In the genomic region with DNA sequence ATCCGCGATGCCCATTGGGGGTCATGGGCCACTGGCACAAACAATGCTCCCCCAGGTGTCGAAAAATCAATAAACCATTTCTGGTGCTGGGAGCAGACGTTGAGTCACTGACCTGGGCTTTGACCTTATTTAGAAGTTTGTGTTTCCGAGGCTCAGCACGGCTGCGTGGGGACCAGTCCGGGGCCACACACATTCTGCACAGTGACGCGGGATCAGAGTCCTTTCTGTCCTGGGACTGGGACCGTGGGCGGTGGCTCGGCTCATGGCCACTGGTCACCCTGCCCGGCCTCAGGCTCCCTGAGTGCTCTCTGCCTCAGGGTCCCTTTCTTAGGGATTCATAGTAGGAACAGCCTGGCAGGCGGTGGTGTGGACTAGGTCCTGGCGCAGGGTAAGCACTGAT, we compare ENCODE assay signal across 16 cellular contexts.
A peak's percentile ranks its signal among the peaks of the same experiment; 100 is the strongest.
DNase-seq lines count a peak whose midpoint lies in the region; ATAC-seq and TF ChIP-seq lines count a peak whose summit lies in the region.
"Had no signal": no experiment of that assay in that cellular context is flagged by ENCODE, and none has a peak within 500 bp of the region (broad histone marks: within the 10 kb centered on the region; RNA-seq: fewer than 3 reads in every experiment).

No MANE protein-coding gene starts in this region.

- H4K8ac ChIP-seq in mesendoderm (ENCODE audit: low read depth, low read length): no peak overlapping the region

- ATAC-seq in heart left ventricle: no peak
- ATAC-seq in left ventricle myocardium superior: no peak
- no peak for ATAC-seq in lower lobe of right lung
- no peak for ATAC-seq in HG03135 (IDR thresholded peaks at IDR 0.05; ENCODE audit: unreplicated experiment)

- H3K18ac ChIP-seq in mesendoderm (ENCODE audit: low read length): no peak overlapping the region

- H3K36me3 ChIP-seq in heart left ventricle (no peaks in the 10 kb centered on the region), lower lobe of right lung (no peaks in the 10 kb centered on the region), mesendoderm (ENCODE audit: control insufficient read depth, insufficient read depth, low read length) (no peaks in the 10 kb centered on the region)
- H3K36me3 ChIP-seq: BLaER1 had no signal

- no peak overlapping the region for H3K4me3 ChIP-seq in heart left ventricle
- no peak overlapping the region for H3K4me3 ChIP-seq in lower lobe of right lung
- H3K4me3 ChIP-seq in mesendoderm (ENCODE audit: low read length): no peak overlapping the region
- H3K4me3 ChIP-seq: BLaER1, GM23248 had no signal

- H3K36me3 Mint-ChIP-seq in progenitor cell of endocrine pancreas (ENCODE audit: insufficient read depth): no peaks in the 10 kb centered on the region
- H3K36me3 Mint-ChIP-seq: CD14-positive monocyte; CD4-positive, alpha-beta memory T cell had no signal

- no peaks in the 10 kb centered on the region for H3K79me1 ChIP-seq in mesendoderm (ENCODE audit: low read length)

- H3K27me3 Mint-ChIP-seq in progenitor cell of endocrine pancreas: peaks cover 15% of the 10 kb centered on the region

- H3K4me2 ChIP-seq in mesendoderm (ENCODE audit: low read length): no peak overlapping the region
- H3K4me2 ChIP-seq: BLaER1 had no signal

- peak in 3 of 5 donors; percentile 8 to 37 (median 14) for DNase-seq in heart left ventricle
- DNase-seq in left ventricle myocardium superior: no peak
- peak; percentile 24 for DNase-seq in lower lobe of right lung
- DNase-seq in progenitor cell of endocrine pancreas (ENCODE audit: low spot score, unreplicated experiment): no peak
- no peak for DNase-seq in HK-2 (ENCODE audit: unreplicated experiment)
- DNase-seq in mesendoderm: no peak
- DNase-seq: 8988T; CD4-positive, alpha-beta memory T cell; DMS153; DMS79; GDM1; GM23248; HCEC 1CT had no signal

- no peak overlapping the region for H3K27ac ChIP-seq in heart left ventricle
- H3K27ac ChIP-seq in lower lobe of right lung: no peak overlapping the region
- H3K27ac ChIP-seq in mesendoderm (ENCODE audit: low read depth, low read length): no peak overlapping the region
- H3K27ac ChIP-seq: BLaER1, GM23248 had no signal

- intact Hi-C loops in heart left ventricle (cut with DNase I): no loop called here
- intact Hi-C loops in left ventricle myocardium superior (cut with micrococcal nuclease): no loop called here
- intact Hi-C loops in lower lobe of right lung (cut with DNase I): no loop called here

- H3K4me1 ChIP-seq in heart left ventricle (no peaks in the 10 kb centered on the region), lower lobe of right lung (peaks cover under 1% of the 10 kb centered on the region), mesendoderm (ENCODE audit: control insufficient read depth, low read depth, low read length) (no peaks in the 10 kb centered on the region)

- H3K9me3 ChIP-seq in heart left ventricle (no peaks in the 10 kb centered on the region), lower lobe of right lung (no peaks in the 10 kb centered on the region)
- H3K9me3 ChIP-seq: BLaER1 had no signal

- H3K23ac ChIP-seq in mesendoderm (ENCODE audit: low read length): no peak overlapping the region

- H2BK120ac ChIP-seq in mesendoderm (ENCODE audit: low read depth, low read length): no peak overlapping the region

- H2AK5ac ChIP-seq in mesendoderm (ENCODE audit: low read length): no peak overlapping the region

- no peak overlapping the region for H3K4ac ChIP-seq in mesendoderm (ENCODE audit: low read depth, low read length)

- H2BK15ac ChIP-seq in mesendoderm (replicated peaks; ENCODE audit: low read depth): no peak overlapping the region

- H3K4me1 Mint-ChIP-seq in progenitor cell of endocrine pancreas (ENCODE audit: low read depth): peaks cover 7% of the 10 kb centered on the region
- H3K4me1 Mint-ChIP-seq: CD14-positive monocyte had no signal

- no peak overlapping the region for H2BK5ac ChIP-seq in mesendoderm (ENCODE audit: low read length)

- no peak for TF ChIP-seq CTCF in heart left ventricle (IDR thresholded peaks at IDR 0.05)
- no peak for TF ChIP-seq CTCF in lower lobe of right lung (IDR thresholded peaks at IDR 0.05)
- no peak for TF ChIP-seq CTCF in progenitor cell of endocrine pancreas (IDR thresholded peaks at IDR 0.05; ENCODE audit: unreplicated experiment)

- 79 to 88% (median 85%) methylated on average over 13 to 16 of the region's 16 CpGs for WGBS in heart left ventricle, 4 donors
- no CpG with 5 or more reads among the region's 16 CpGs for WGBS in mesendoderm (ENCODE audit: extremely low coverage, insufficient coverage, low lambda C conversion rate)

- H3K56ac ChIP-seq in mesendoderm (ENCODE audit: low read length): no peak overlapping the region

- peak overlapping the region; percentile 49 for H3K27ac Mint-ChIP-seq in progenitor cell of endocrine pancreas
- H3K27ac Mint-ChIP-seq: CD14-positive monocyte; CD4-positive, alpha-beta memory T cell had no signal

- no peak overlapping the region for H3K9ac ChIP-seq in mesendoderm (ENCODE audit: low read length)
- H3K9ac ChIP-seq: BLaER1, GM23248 had no signal

- TF ChIP-seq POLR2A in heart left ventricle (IDR thresholded peaks at IDR 0.05): no peak

- no peak overlapping the region for H3K4me3 Mint-ChIP-seq in progenitor cell of endocrine pancreas (ENCODE audit: low read depth)
- H3K4me3 Mint-ChIP-seq: CD14-positive monocyte; CD4-positive, alpha-beta memory T cell had no signal

- H4K5ac ChIP-seq in mesendoderm (ENCODE audit: low read length): no peak overlapping the region

- no peaks in the 10 kb centered on the region for H3K79me2 ChIP-seq in mesendoderm (ENCODE audit: control insufficient read depth, insufficient read depth, low read length)

- H3K27me3 ChIP-seq in heart left ventricle: peaks cover 0 to 8% (median 2%) of the 10 kb centered on the region in 9 donors
- no peaks in the 10 kb centered on the region for H3K27me3 ChIP-seq in lower lobe of right lung (ENCODE audit: low read depth)
- no peaks in the 10 kb centered on the region for H3K27me3 ChIP-seq in mesendoderm (ENCODE audit: insufficient read depth, low read length, poor library complexity)

- H3K9me3 Mint-ChIP-seq in progenitor cell of endocrine pancreas (ENCODE audit: low read depth): no peaks in the 10 kb centered on the region

Comparison
In these comparisons a context has a peak if more than half of its experiments do, and no peak if none do; other contexts are left out.
1. DNase-seq: peak in heart left ventricle (3 of 5) and lower lobe of right lung (single experiment); none in left ventricle myocardium superior (single experiment), progenitor cell of endocrine pancreas (single experiment), HK-2 (single experiment) and mesendoderm (single experiment).